ENCODE assay signal across 8 cellular contexts in the genomic region with DNA sequence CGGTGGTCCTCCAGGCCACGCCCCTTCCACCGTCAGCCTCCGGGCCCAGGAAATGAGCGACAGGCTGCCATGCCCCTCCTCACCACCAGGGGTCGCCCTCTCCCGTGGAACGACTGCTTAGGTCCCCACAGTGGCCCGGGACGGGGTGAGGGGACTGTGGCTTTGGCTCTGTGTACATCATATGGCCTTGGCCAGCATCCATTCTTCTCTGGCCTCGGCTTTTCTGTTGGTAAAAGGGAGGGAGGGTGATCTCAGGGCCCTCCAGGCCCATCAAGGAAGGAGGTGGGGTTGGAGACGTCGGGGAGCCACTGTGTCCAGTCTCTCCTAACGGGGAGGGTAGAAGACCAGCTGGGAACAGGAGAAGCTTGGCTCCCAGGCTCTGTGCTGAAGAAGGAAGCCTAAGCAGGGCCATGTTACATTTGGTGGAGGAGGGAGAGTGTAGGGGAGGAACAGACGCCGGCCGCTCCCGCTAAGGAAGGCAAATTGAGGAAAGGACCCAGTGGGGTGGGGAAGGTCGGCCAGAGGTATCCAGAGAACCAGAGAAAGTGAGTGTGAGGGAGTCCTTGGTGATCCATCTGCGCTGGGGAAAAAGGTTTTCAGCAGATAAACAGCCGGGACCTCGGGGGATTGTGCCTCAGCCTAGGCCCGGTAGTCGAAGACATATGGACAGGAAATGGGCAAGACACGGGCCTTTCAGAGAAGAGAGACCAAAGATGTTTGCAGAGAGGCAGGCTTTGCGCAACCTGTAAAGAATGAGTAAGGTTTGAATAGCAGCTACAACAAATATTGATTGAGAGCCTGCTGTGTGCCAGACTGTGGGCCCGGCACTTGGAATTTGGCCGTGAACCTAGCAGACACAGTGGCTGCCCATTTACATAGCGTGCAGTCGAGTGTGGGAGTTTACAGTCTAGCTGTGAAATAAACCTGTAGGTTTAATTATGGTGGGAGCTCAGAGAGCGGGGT. TPM values are rescaled to one million over a fixed set of nuclear protein-coding genes. Genes with fewer than 3 reads are reported as not detected.
A peak's percentile ranks its signal among the peaks of the same experiment; 100 is the strongest.
DNase-seq lines count a peak whose midpoint lies in the region; ATAC-seq and TF ChIP-seq lines count a peak whose summit lies in the region.

No MANE protein-coding gene starts in this region.

- H3K36me3 Mint-ChIP-seq in nephron progenitor cell (ENCODE audit: low read depth), result no peaks in the 10 kb centered on the region

- no peaks in the 10 kb centered on the region for H3K9me3 ChIP-seq in Peyer's patch
- no peaks in the 10 kb centered on the region for H3K9me3 ChIP-seq in stomach

- H3K4me1 ChIP-seq in Peyer's patch, result peaks cover 0 to 38% (median 18%) of the 10 kb centered on the region in 4 donors
- peaks cover 36 to 49% (median 46%) of the 10 kb centered on the region in 4 donors for H3K4me1 ChIP-seq in stomach

- H3K27ac ChIP-seq in Peyer's patch (peak overlapping the region; percentile 52 to 92 (median 61)), stomach (peak overlapping the region; percentile 86 to 99 (median 97))

- peak overlapping the region; percentile 49 for H3K4me3 Mint-ChIP-seq in nephron progenitor cell

- intact Hi-C loops in stomach (cut with DNase I; ENCODE audit: low total_unique reads), result loop anchor here (2.0 kb wide), 1 partner anchor 132 kb away; no protein-coding TSS in a partner anchor

- TF ChIP-seq POLR2A in Peyer's patch (IDR thresholded peaks at IDR 0.05) (no peak), stomach (IDR thresholded peaks at IDR 0.05) (no peak)

- peak; percentile 99 to 100 (median 100) for TF ChIP-seq CTCF in Peyer's patch (IDR thresholded peaks at IDR 0.05)
- TF ChIP-seq CTCF in fibroblast of mammary gland (conservative IDR thresholded peaks at IDR 0.05; ENCODE audit: control insufficient read depth, insufficient read depth, low read depth, low read length), result peak; percentile 98
- peak; percentile 100 for TF ChIP-seq CTCF in nephron progenitor cell (IDR thresholded peaks at IDR 0.05)
- peak in 6 of 7 experiments; percentile 99 to 100 (median 100) for TF ChIP-seq CTCF in stomach (IDR thresholded peaks at IDR 0.05)

- peak overlapping the region; percentile 98 for H3K27ac Mint-ChIP-seq in nephron progenitor cell

- H3K27me3 Mint-ChIP-seq in nephron progenitor cell (ENCODE audit: low read depth, poor library complexity), result peaks cover 4% of the 10 kb centered on the region

- H3K36me3 ChIP-seq in Peyer's patch (no peaks in the 10 kb centered on the region), stomach (no peaks in the 10 kb centered on the region)

- peaks cover 52% of the 10 kb centered on the region for H3K4me1 Mint-ChIP-seq in nephron progenitor cell

- H3K4me3 ChIP-seq in Peyer's patch (peak overlapping the region in 3 of 4 donors; percentile 15 to 35 (median 26)), fibroblast of mammary gland (ENCODE audit: control insufficient read depth, low read depth, low read length) (peak overlapping the region; percentile 10), stomach (peak overlapping the region in 2 of 4 donors; percentile 8 to 23)

- WGBS in stomach, 5 donors, result 13 to 26% (median 23%) methylated on average over 31 of the region's 31 CpGs

- no peaks in the 10 kb centered on the region for H3K9me3 Mint-ChIP-seq in nephron progenitor cell

- H3K27me3 ChIP-seq in Peyer's patch (no peaks in the 10 kb centered on the region), stomach (no peaks in the 10 kb centered on the region)

- no peak for TF ChIP-seq EP300 in stomach (IDR thresholded peaks at IDR 0.05)

- DNase-seq in DMS114 treated with DMSO at 0.1 percent for 48 hours (lab: John Stamatoyannopoulos, UW; ENCODE audit: unreplicated experiment), result peak; percentile 75
- peak; percentile 93 for DNase-seq in KBM-7
- peak; percentile 91 to 95 (median 92) for DNase-seq in Peyer's patch
- peak; percentile 84 to 93 for DNase-seq in activated T-helper 1 cell treated with anti-CD3 and anti-CD28 coated beads, Interleukin-2, amount 50 U/mL, for 16 hours (ENCODE audit: low read depth in 1 of 2, low spot score in 1 of 2)
- peak; percentile 77 for DNase-seq in fibroblast of mammary gland (ENCODE audit: low read depth)
- peak; percentile 98 for DNase-seq in nephron progenitor cell
- peak; percentile 95 for DNase-seq in stomach

- in situ Hi-C loops in KBM-7 (cut with MboI; ENCODE audit: low pct_unique_long_range_greater_than_20kb, low sequenced_read_pairs), result no loop called here

- ATAC-seq in GM21529 (IDR thresholded peaks at IDR 0.05; ENCODE audit: unreplicated experiment), result peak; percentile 57

RNA-seq across cellular contexts. Expression of a gene that starts 2.5 kb away (rescaled TPM):
- 10 to 100 TPM; 12.4 to 38.0 (median 15.2) TPM for total RNA-seq in Peyer's patch
- total RNA-seq in stomach, result 10 to 100 TPM in 2 of 5 donors, 1 to 10 TPM in 1, not detected in 2; 2.2 to 14.5 (median 13.4) TPM
- polyA plus RNA-seq in stomach, result 1 to 10 TPM; 1.1 to 2.3 (median 1.2) TPM

RNA-seq across cellular contexts. Expression of a gene that starts 10.9 kb away (rescaled TPM):
- total RNA-seq in Peyer's patch (10 to 100 TPM; 22.4 to 61.9 (median 33.2) TPM), stomach (100 to 1,000 TPM in 2 of 5 donors, 10 to 100 TPM in 3; 35.0 to 135 (median 50.8) TPM)
- 100 to 1,000 TPM; 146 to 350 (median 157) TPM for polyA plus RNA-seq in stomach
